2 cellular contexts compared by ENCODE assay signal in the genomic region with DNA sequence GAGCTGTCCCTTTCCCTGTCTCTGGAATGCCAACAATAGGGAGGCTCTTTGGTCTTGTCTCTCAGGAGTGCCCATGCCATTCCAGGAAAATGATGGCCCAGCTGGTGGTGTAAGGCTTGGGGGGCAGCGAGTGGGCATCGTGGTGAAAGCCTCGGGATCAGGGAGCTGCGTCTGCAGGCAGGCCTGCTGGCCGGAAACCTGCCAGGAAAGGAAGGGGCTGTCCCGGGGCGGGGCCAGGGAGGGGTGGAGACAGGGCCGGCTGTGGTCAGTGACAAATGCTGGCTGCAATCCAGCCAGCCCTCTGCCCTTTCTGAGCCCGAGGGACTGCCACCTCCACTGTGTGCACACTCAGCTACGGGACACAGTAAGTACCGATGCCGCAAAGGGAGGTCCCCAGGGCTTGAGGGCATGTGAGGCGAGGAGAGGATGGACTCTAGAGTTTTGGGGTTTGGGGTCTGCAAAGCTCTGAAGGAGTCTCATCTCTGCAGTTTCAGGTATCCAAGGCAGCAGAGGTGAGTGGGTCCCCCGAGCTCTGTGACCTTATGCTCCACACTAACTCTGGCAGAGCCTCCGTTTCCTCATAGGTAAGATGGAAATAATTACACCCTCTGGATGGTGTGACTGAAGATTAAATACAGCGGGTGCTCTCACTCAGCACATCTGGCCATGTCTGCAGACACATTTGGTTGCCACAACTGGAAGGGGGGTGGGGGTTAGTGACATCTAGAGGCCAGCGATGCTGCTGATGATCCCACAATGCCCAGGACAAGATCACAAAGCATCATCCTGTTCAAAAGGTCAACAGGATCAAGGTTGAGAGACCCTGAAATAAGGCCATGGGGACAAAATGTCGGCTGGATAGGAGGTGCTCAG.
TF ChIP-seq lines count a peak whose summit lies in the region.

A gene with protein sequence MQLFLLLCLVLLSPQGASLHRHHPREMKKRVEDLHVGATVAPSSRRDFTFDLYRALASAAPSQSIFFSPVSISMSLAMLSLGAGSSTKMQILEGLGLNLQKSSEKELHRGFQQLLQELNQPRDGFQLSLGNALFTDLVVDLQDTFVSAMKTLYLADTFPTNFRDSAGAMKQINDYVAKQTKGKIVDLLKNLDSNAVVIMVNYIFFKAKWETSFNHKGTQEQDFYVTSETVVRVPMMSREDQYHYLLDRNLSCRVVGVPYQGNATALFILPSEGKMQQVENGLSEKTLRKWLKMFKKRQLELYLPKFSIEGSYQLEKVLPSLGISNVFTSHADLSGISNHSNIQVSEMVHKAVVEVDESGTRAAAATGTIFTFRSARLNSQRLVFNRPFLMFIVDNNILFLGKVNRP (plus strand): TSS at position 300 of the 873 bp plus-strand sequence. CDS start 5,937 bp downstream, outside the sequence.

TF ChIP-seq in endothelial cell of umbilical vein, 7 proteins besides CTCF, POLR2A, EP300 and RAD21:
- no peak for TF ChIP-seq GATA2 (IDR thresholded peaks at IDR 0.05; ENCODE audit: insufficient read depth, insufficient read length, low read depth, low read length)
- no peak for TF ChIP-seq JUN (IDR thresholded peaks at IDR 0.05; ENCODE audit: borderline replicate concordance, insufficient read depth, insufficient read length, low read depth)
- TF ChIP-seq MYC (IDR thresholded peaks at IDR 0.05; ENCODE audit: low read depth, low read length), result no peak
- no peak for TF ChIP-seq EZH2 (IDR thresholded peaks at IDR 0.05; ENCODE audit: borderline replicate concordance, low read depth, low read length, severe bottlenecking)
- no peak for TF ChIP-seq FOS (IDR thresholded peaks at IDR 0.05; ENCODE audit: borderline replicate concordance, insufficient read depth, low read length)
- TF ChIP-seq, protein P1, sequence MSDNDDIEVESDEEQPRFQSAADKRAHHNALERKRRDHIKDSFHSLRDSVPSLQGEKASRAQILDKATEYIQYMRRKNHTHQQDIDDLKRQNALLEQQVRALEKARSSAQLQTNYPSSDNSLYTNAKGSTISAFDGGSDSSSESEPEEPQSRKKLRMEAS (IDR thresholded peaks at IDR 0.05; ENCODE audit: insufficient read depth, insufficient read length), result no peak
- TF ChIP-seq POLR2AphosphoS5 (IDR thresholded peaks at IDR 0.05; ENCODE audit: insufficient read depth, low read depth, low read length), result no peak
TF ChIP-seq in endothelial cell of umbilical vein: peak in this region for 0.

TF ChIP-seq in liver, 16 proteins besides CTCF, POLR2A, EP300 and RAD21:
- TF ChIP-seq RXRA (IDR thresholded peaks at IDR 0.05) (peak; percentile 59 to 67), SP1 (IDR thresholded peaks at IDR 0.05) (peak; percentile 52), HNF4A (conservative IDR thresholded peaks at IDR 0.05) (peak in 1 of 2 donors; percentile 49), FOXA1 (IDR thresholded peaks at IDR 0.05) (peak; percentile 7), HNF4G (IDR thresholded peaks at IDR 0.05) (no peak), JUND (IDR thresholded peaks at IDR 0.05) (no peak), NR2F2 (IDR thresholded peaks at IDR 0.05) (no peak), YY1 (IDR thresholded peaks at IDR 0.05) (no peak), GABPA (IDR thresholded peaks at IDR 0.05 in 1 of 2, conservative IDR thresholded peaks at IDR 0.05 in 1 of 2) (peak in 1 of 2 donors; percentile 35), FOXA2 (IDR thresholded peaks at IDR 0.05) (no peak), EGR1 (IDR thresholded peaks at IDR 0.05; ENCODE audit: low read depth in 2 of 2) (no peak), TAF1 (conservative IDR thresholded peaks at IDR 0.05) (peak; percentile 76)
- TF ChIP-seq, protein P2, sequence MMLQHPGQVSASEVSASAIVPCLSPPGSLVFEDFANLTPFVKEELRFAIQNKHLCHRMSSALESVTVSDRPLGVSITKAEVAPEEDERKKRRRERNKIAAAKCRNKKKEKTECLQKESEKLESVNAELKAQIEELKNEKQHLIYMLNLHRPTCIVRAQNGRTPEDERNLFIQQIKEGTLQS (IDR thresholded peaks at IDR 0.05), result no peak
- TF ChIP-seq, protein P3, sequence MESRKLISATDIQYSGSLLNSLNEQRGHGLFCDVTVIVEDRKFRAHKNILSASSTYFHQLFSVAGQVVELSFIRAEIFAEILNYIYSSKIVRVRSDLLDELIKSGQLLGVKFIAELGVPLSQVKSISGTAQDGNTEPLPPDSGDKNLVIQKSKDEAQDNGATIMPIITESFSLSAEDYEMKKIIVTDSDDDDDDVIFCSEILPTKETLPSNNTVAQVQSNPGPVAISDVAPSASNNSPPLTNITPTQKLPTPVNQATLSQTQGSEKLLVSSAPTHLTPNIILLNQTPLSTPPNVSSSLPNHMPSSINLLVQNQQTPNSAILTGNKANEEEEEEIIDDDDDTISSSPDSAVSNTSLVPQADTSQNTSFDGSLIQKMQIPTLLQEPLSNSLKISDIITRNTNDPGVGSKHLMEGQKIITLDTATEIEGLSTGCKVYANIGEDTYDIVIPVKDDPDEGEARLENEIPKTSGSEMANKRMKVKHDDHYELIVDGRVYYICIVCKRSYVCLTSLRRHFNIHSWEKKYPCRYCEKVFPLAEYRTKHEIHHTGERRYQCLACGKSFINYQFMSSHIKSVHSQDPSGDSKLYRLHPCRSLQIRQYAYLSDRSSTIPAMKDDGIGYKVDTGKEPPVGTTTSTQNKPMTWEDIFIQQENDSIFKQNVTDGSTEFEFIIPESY (IDR thresholded peaks at IDR 0.05), result no peak
- TF ChIP-seq, protein P1 (IDR thresholded peaks at IDR 0.05), result peak; percentile 18
- TF ChIP-seq, protein P4, sequence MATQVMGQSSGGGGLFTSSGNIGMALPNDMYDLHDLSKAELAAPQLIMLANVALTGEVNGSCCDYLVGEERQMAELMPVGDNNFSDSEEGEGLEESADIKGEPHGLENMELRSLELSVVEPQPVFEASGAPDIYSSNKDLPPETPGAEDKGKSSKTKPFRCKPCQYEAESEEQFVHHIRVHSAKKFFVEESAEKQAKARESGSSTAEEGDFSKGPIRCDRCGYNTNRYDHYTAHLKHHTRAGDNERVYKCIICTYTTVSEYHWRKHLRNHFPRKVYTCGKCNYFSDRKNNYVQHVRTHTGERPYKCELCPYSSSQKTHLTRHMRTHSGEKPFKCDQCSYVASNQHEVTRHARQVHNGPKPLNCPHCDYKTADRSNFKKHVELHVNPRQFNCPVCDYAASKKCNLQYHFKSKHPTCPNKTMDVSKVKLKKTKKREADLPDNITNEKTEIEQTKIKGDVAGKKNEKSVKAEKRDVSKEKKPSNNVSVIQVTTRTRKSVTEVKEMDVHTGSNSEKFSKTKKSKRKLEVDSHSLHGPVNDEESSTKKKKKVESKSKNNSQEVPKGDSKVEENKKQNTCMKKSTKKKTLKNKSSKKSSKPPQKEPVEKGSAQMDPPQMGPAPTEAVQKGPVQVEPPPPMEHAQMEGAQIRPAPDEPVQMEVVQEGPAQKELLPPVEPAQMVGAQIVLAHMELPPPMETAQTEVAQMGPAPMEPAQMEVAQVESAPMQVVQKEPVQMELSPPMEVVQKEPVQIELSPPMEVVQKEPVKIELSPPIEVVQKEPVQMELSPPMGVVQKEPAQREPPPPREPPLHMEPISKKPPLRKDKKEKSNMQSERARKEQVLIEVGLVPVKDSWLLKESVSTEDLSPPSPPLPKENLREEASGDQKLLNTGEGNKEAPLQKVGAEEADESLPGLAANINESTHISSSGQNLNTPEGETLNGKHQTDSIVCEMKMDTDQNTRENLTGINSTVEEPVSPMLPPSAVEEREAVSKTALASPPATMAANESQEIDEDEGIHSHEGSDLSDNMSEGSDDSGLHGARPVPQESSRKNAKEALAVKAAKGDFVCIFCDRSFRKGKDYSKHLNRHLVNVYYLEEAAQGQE (IDR thresholded peaks at IDR 0.05), result peak; percentile 54
